ENCODE assay signal across 8 cellular contexts in the genomic region with DNA sequence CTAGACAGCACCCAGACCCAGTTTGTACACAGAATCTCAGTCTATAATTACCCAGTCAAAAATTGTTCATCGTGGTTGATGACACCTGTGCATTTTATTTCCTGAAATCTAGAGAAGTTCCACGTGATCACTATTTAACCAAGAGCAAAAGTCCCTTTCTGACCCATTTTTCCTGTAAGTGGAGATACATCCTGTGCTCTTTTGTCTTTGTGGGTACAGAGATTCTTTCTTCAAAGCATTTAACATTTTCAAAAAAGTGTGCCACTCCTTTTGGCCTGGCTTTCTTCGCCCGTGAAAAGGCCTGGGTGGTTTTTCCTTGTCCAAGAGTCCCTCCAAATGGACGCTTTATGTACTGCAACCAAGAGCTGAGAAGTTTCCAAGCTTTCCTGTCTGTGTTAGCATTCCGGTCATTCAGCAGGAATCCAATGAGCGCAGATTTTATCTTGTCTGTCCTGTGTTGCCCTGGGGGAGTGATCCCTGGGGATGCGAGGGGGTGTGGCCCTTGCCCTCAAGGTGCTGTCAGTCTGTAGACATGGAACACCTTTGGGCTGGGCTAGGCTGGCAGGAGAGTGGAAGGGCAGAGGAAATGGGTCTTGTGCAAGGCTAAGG.
A peak's percentile ranks its signal among the peaks of the same experiment; 100 is the strongest.
DNase-seq lines count a peak whose midpoint lies in the region; ATAC-seq, FAIRE-seq and TF ChIP-seq lines count a peak whose summit lies in the region.

No MANE protein-coding gene starts in this region.

- no peak for TF ChIP-seq POLR2A in HCT116 (IDR thresholded peaks at IDR 0.05; ENCODE audit: borderline replicate concordance, extremely low read depth, insufficient read depth, insufficient read length)

- H3K9me3 ChIP-seq in HCT116 (ENCODE audit: control insufficient read depth in 1 of 2, insufficient read depth in 1 of 2, low read depth in 1 of 2, low read length in 2 of 2), result no peaks in the 10 kb centered on the region
- H3K9me3 ChIP-seq in pancreas, result no peaks in the 10 kb centered on the region

- BruUV-seq in HCT116 (replicated peaks; lab: Mats Ljungman, UMichigan), result no TSS peak

- intact Hi-C loops in HCT116 (cut with micrococcal nuclease) (loop anchor here (1.0 to 10.0 kb wide), 7 partner anchors 49 to 1443 kb away; no protein-coding TSS in a partner anchor), pancreas (cut with DNase I) (no loop called here)

- WGBS in pancreas, 2 donors, result 24 to 27% methylated on average over 8 of the region's 8 CpGs

- RAD21 ChIA-PET in HCT116 (lab: Charles Lee; ENCODE audit: low non-redundant PET in 1 of 2, low total read pairs in 2 of 2, uncharacterized antibody in 2 of 2, unreplicated experiment in 2 of 2), result interaction anchor here (0.7 to 1.0 kb wide), 7 partner anchors 12 to 472 kb away, joined by 3 to 18 read pairs (median 3); no protein-coding TSS in a partner anchor

- CTCF ChIA-PET in HCT116 (lab: Charles Lee), result interaction anchor here (0.5 to 2.1 kb wide), 26 partner anchors 9 to 1379 kb away, joined by 3 to 47 read pairs (median 4); no protein-coding TSS in a partner anchor

- no peak overlapping the region for H3K9ac ChIP-seq in HCT116 (ENCODE audit: low read length)

- H2AFZ ChIP-seq in HCT116 (ENCODE audit: low read depth, low read length, poor library complexity, severe bottlenecking), result peak overlapping the region; percentile 71

- H3K9me2 ChIP-seq in HCT116 (ENCODE audit: insufficient read depth), result no peaks in the 10 kb centered on the region

- peaks cover 19 to 23% of the 10 kb centered on the region in 2 experiments for H3K4me1 ChIP-seq in HCT116 (ENCODE audit: control insufficient read depth in 1 of 2, insufficient read depth in 2 of 2, low read length in 2 of 2)
- no peaks in the 10 kb centered on the region for H3K4me1 ChIP-seq in pancreas

- H3K4me2 ChIP-seq in HCT116 (ENCODE audit: low read length), result no peak overlapping the region

- H3K27ac ChIP-seq in C4-2B, result no peak overlapping the region
- no peak overlapping the region for H3K27ac ChIP-seq in HCT116 (ENCODE audit: low read depth, low read length)
- no peak overlapping the region for H3K27ac ChIP-seq in pancreas

- ATAC-seq in HCT116 (peak; percentile 74), pancreas (peak; percentile 64 to 90 (median 85)), GM19455 (IDR thresholded peaks at IDR 0.05; ENCODE audit: unreplicated experiment) (no peak), GM21381 (IDR thresholded peaks at IDR 0.05; ENCODE audit: unreplicated experiment) (no peak)
- ATAC-seq in activated naive CD8-positive, alpha-beta T cell treated with anti-CD3 and anti-CD28 coated beads, Interleukin-2, amount 50 U/mL, for 24 hours, result peak; percentile 55

- H3K27me3 Mint-ChIP-seq in activated naive CD8-positive, alpha-beta T cell treated with anti-CD3 and anti-CD28 coated beads, Interleukin-2, amount 50 U/mL, for 24 hours, result no peaks in the 10 kb centered on the region
- peaks cover 3% of the 10 kb centered on the region for H3K27me3 Mint-ChIP-seq in glutamatergic neuron (ENCODE audit: unreplicated experiment)

- POLR2A ChIA-PET in HCT116 (lab: Charles Lee), result interaction anchor here (0.8 to 1.0 kb wide), 2 partner anchors 9 to 418 kb away, joined by 3 read pairs; no protein-coding TSS in a partner anchor

- H3K27me3 ChIP-seq in HCT116 (ENCODE audit: insufficient read depth, low read length) (no peaks in the 10 kb centered on the region), pancreas (no peaks in the 10 kb centered on the region)

- FAIRE-seq in pancreas (lab: Jason Lieb, UNC), result peak; percentile 53

- H4K20me1 ChIP-seq in HCT116 (ENCODE audit: insufficient read depth), result no peaks in the 10 kb centered on the region

- H3K4me3 Mint-ChIP-seq in activated naive CD8-positive, alpha-beta T cell treated with anti-CD3 and anti-CD28 coated beads, Interleukin-2, amount 50 U/mL, for 24 hours, result peak overlapping the region; percentile 12
- H3K4me3 Mint-ChIP-seq in glutamatergic neuron (ENCODE audit: unreplicated experiment), result no peak overlapping the region

- DNase-seq in HCT116 (ENCODE audit: low read depth, low spot score) (peak; percentile 72), RPMI8226 (peak; percentile 49), glutamatergic neuron (peak; percentile 56), pancreas (peak in 3 of 6 donors; percentile 18 to 60 (median 25))
- DNase-seq in activated naive CD8-positive, alpha-beta T cell treated with anti-CD3 and anti-CD28 coated beads, Interleukin-2, amount 50 U/mL, for 24 hours, result peak; percentile 31

- TF ChIP-seq CTCF in C4-2B (conservative IDR thresholded peaks at IDR 0.05) (peak; percentile 89), HCT116 (IDR thresholded peaks at IDR 0.05 in 2 of 3, conservative IDR thresholded peaks at IDR 0.05 in 1 of 3; ENCODE audit: borderline replicate concordance in 1 of 3, insufficient read depth in 1 of 3, low read depth in 2 of 3, low read length in 2 of 3) (peak; percentile 84 to 98 (median 86)), glutamatergic neuron (IDR thresholded peaks at IDR 0.05; ENCODE audit: partially characterized antibody, unreplicated experiment) (peak; percentile 75), pancreas (IDR thresholded peaks at IDR 0.05) (peak; percentile 30 to 57 (median 54))

- H3K9me3 Mint-ChIP-seq in activated naive CD8-positive, alpha-beta T cell treated with anti-CD3 and anti-CD28 coated beads, Interleukin-2, amount 50 U/mL, for 24 hours, result peaks cover 3% of the 10 kb centered on the region
- peaks cover 2% of the 10 kb centered on the region for H3K9me3 Mint-ChIP-seq in glutamatergic neuron (ENCODE audit: unreplicated experiment)

- peaks cover 68% of the 10 kb centered on the region for H3K4me1 Mint-ChIP-seq in activated naive CD8-positive, alpha-beta T cell treated with anti-CD3 and anti-CD28 coated beads, Interleukin-2, amount 50 U/mL, for 24 hours
- H3K4me1 Mint-ChIP-seq in glutamatergic neuron (ENCODE audit: low read depth, unreplicated experiment), result no peaks in the 10 kb centered on the region

- H3K36me3 ChIP-seq in HCT116 (ENCODE audit: control insufficient read depth in 1 of 2, insufficient read depth in 2 of 2, low read length in 2 of 2), result no peaks in the 10 kb centered on the region
- no peaks in the 10 kb centered on the region for H3K36me3 ChIP-seq in pancreas

- no peaks in the 10 kb centered on the region for H3K79me2 ChIP-seq in HCT116 (ENCODE audit: insufficient read depth, low read length)

- H3K27ac Mint-ChIP-seq in activated naive CD8-positive, alpha-beta T cell treated with anti-CD3 and anti-CD28 coated beads, Interleukin-2, amount 50 U/mL, for 24 hours, result peak overlapping the region; percentile 75
- H3K27ac Mint-ChIP-seq in glutamatergic neuron (ENCODE audit: unreplicated experiment), result no peak overlapping the region

- peak; percentile 98 for TF ChIP-seq RAD21 in HCT116 (IDR thresholded peaks at IDR 0.05; ENCODE audit: low read depth)

- H3K4me3 ChIP-seq in HCT116 (replicated peaks in 1 of 2; ENCODE audit: low read depth in 1 of 2, low read length in 2 of 2) (no peak overlapping the region), pancreas (no peak overlapping the region)

- H3K36me3 Mint-ChIP-seq in activated naive CD8-positive, alpha-beta T cell treated with anti-CD3 and anti-CD28 coated beads, Interleukin-2, amount 50 U/mL, for 24 hours (ENCODE audit: low read depth), result peaks cover 35% of the 10 kb centered on the region
- peaks cover 5% of the 10 kb centered on the region for H3K36me3 Mint-ChIP-seq in glutamatergic neuron (ENCODE audit: unreplicated experiment)

TF ChIP-seq in HCT116, 20 proteins besides CTCF, POLR2A, EP300 and RAD21:
- no peak for TF ChIP-seq SRF (IDR thresholded peaks at IDR 0.05; ENCODE audit: low read depth)
- TF ChIP-seq YY1 (IDR thresholded peaks at IDR 0.05; ENCODE audit: extremely low read depth, insufficient replicate concordance, low read depth, low read length), result peak; percentile 12

Comparison
In these comparisons a context has a peak if more than half of its experiments do, and no peak if none do; other contexts are left out.
1. ATAC-seq: peak in HCT116 (single experiment), activated naive CD8-positive, alpha-beta T cell treated with anti-CD3 and anti-CD28 coated beads, Interleukin-2, amount 50 U/mL, for 24 hours (single experiment) and pancreas (4 of 4); none in GM19455 (single experiment) and GM21381 (single experiment).
2. Peak in every context shown above with its lines, with median percentiles within 50 percentile points of each other: CTCF ChIP-seq.